ENCODE assay signal across 1 cellular context in genomic region chr12:26853303-26854027, GRCh38.
TF ChIP-seq lines count a peak whose summit lies in the region.

No MANE protein-coding gene starts in this region.

TF ChIP-seq in IMR-90, 13 proteins besides CTCF, POLR2A, EP300 and RAD21 (continued from another document):
- TF ChIP-seq MAFK (IDR thresholded peaks at IDR 0.05; ENCODE audit: low read depth, low read length) = no peak
